In the genomic region with DNA sequence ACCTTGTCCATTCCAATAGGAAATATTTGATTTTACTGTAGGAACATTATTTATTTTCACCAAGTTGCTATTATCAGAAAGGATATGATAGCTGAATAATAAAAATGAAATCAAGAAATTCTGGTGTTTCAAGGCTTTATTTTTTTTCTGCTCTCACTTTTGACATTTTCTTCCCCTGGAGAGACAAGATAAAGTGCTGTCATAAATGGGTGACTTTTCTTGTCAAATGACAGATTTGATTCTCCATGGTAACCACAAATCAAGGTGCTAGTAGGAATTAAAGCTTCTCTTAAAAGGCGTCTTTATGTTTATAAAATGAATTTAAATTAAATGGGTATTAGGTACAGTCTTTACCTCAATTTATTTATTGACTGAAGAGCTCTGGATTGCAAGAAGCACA, we compare ENCODE assay signal across 22 cellular contexts.
"Had no signal": no experiment of that assay in that cellular context is flagged by ENCODE, and none has a peak within 500 bp of the region (broad histone marks: within the 10 kb centered on the region; RNA-seq: fewer than 3 reads in every experiment).

No MANE protein-coding gene starts in this region.

- H3K27me3 ChIP-seq: heart left ventricle, neutrophil, pancreas, right atrium auricular region, suprapubic skin, tibial nerve had no signal

- H3K36me3 Mint-ChIP-seq: mesothelial cell of epicardium; natural killer cell treated with Interleukin-12 subunit alpha and Interleukin-12 subunit beta and Interleukin-15 and Interleukin-18, amount 100 ng/mL, for 72 hours had no signal

- DNase-seq: activated CD4-positive, alpha-beta T cell treated with anti-CD3 and anti-CD28 coated beads, Interleukin-2, amount 50 U/mL, for 1 hour; activated CD4-positive, CD25-positive, alpha-beta regulatory T cell treated with anti-CD3 and anti-CD28 coated beads, Interleukin-2, amount 50 U/mL, for 72 hours; activated gamma-delta T cell treated with Interleukin-2 at 50 U/mL for 16 hours; cortex of kidney; endodermal cell; heart left ventricle; left ventricle myocardium superior; mammary epithelial cell; pancreas; psoas muscle; stimulated activated CD4-positive, alpha-beta T cell treated with anti-CD3 and anti-CD28 coated beads, Interleukin-4, amount 100 ng/mL, for 24 hours; stimulated activated naive CD8-positive, alpha-beta T cell treated with anti-CD3 and anti-CD28 coated beads, Interleukin-15, amount 100 ng/mL, for 72 hours; SW 1271; WERI-Rb-1 had no signal

- H3K27ac ChIP-seq: epithelial cell of prostate, heart left ventricle, neutrophil, pancreas, psoas muscle, right atrium auricular region, suprapubic skin, tibial nerve, WERI-Rb-1 had no signal

- H3K9me3 ChIP-seq: heart left ventricle, neutrophil, pancreas, psoas muscle, right atrium auricular region, suprapubic skin, tibial nerve had no signal

- H3K27ac Mint-ChIP-seq: activated T-helper 1 cell treated with anti-CD3 and anti-CD28 coated beads, Interleukin-12 subunit alpha, Interleukin-12 subunit beta, Interleukin-2, Interleukin-4 antibody, amounts not matched to agents 30 ng/mL and 10 ng/mL and 1 ng/mL, durations not matched to agents 14 hours and 24 hours and 36 hours; endodermal cell; mesothelial cell of epicardium had no signal

- H3K4me1 ChIP-seq: right atrium auricular region had no signal

- H3K4me3 ChIP-seq: heart left ventricle, pancreas, psoas muscle, right atrium auricular region, suprapubic skin, tibial nerve had no signal

- H3K36me3 ChIP-seq: heart left ventricle, neutrophil, pancreas, right atrium auricular region, suprapubic skin, tibial nerve, WERI-Rb-1 had no signal

- ATAC-seq: heart left ventricle; left ventricle myocardium superior; natural killer cell treated with Interleukin-12 subunit alpha and Interleukin-12 subunit beta and Interleukin-15 and Interleukin-18, amount 100 ng/mL, for 72 hours; pancreas; psoas muscle; stimulated activated naive CD8-positive, alpha-beta T cell treated with anti-CD3 and anti-CD28 coated beads, Interleukin-15, amount 100 ng/mL, for 72 hours had no signal

- H3K9me3 Mint-ChIP-seq: activated T-helper 1 cell treated with anti-CD3 and anti-CD28 coated beads, Interleukin-12 subunit alpha, Interleukin-12 subunit beta, Interleukin-2, Interleukin-4 antibody, amounts not matched to agents 30 ng/mL and 10 ng/mL and 1 ng/mL, durations not matched to agents 14 hours and 24 hours and 36 hours; endodermal cell; mesothelial cell of epicardium; natural killer cell treated with Interleukin-12 subunit alpha and Interleukin-12 subunit beta and Interleukin-15 and Interleukin-18, amount 100 ng/mL, for 72 hours; stimulated activated naive CD8-positive, alpha-beta T cell treated with anti-CD3 and anti-CD28 coated beads, Interleukin-15, amount 100 ng/mL, for 72 hours had no signal

- H3K27me3 Mint-ChIP-seq: natural killer cell treated with Interleukin-12 subunit alpha and Interleukin-12 subunit beta and Interleukin-15 and Interleukin-18, amount 100 ng/mL, for 72 hours; stimulated activated naive CD8-positive, alpha-beta T cell treated with anti-CD3 and anti-CD28 coated beads, Interleukin-15, amount 100 ng/mL, for 72 hours had no signal

- H3K4me3 Mint-ChIP-seq: activated T-helper 1 cell treated with anti-CD3 and anti-CD28 coated beads, Interleukin-12 subunit alpha, Interleukin-12 subunit beta, Interleukin-2, Interleukin-4 antibody, amounts not matched to agents 30 ng/mL and 10 ng/mL and 1 ng/mL, durations not matched to agents 14 hours and 24 hours and 36 hours; endodermal cell; mesothelial cell of epicardium; natural killer cell treated with Interleukin-12 subunit alpha and Interleukin-12 subunit beta and Interleukin-15 and Interleukin-18, amount 100 ng/mL, for 72 hours had no signal
